Comparison of ENCODE assay signal across 14 cellular contexts in genomic region chr10:77247076-77247561, GRCh38.
DNase-seq lines count a peak whose midpoint lies in the region; ATAC-seq, FAIRE-seq and TF ChIP-seq lines count a peak whose summit lies in the region.
"Had no signal": no experiment of that assay in that cellular context is flagged by ENCODE, and none has a peak within 500 bp of the region (broad histone marks: within the 10 kb centered on the region; RNA-seq: fewer than 3 reads in every experiment).

No MANE protein-coding gene starts in this region.

- intact Hi-C loops in K562 (cut with micrococcal nuclease) (no loop called here), left colon (cut with DNase I, micrococcal nuclease) (no loop called here)

- H3K79me2 ChIP-seq in K562 (ENCODE audit: control insufficient read depth, insufficient read depth, low read length) = no peaks in the 10 kb centered on the region

- TF ChIP-seq POLR2A in K562 (conservative IDR thresholded peaks at IDR 0.05) (no peak), GM18505 (IDR thresholded peaks at IDR 0.05; ENCODE audit: borderline replicate concordance, extremely low read depth, insufficient read depth, insufficient read length) (no peak)

- H3K9me3 ChIP-seq in K562 (replicated peaks; ENCODE audit: control insufficient read depth, insufficient read depth, low read depth, low read length) (no peaks in the 10 kb centered on the region), thoracic aorta (no peaks in the 10 kb centered on the region)

- H2AFZ ChIP-seq in K562 (ENCODE audit: low read depth, low read length) = no peak overlapping the region

- H3K27me3 ChIP-seq in K562 (ENCODE audit: control insufficient read depth in 2 of 2, insufficient read depth in 2 of 2, low read length in 2 of 2) = no peaks in the 10 kb centered on the region
- no peaks in the 10 kb centered on the region for H3K27me3 ChIP-seq in thoracic aorta (replicated peaks; ENCODE audit: insufficient read depth)

- in situ Hi-C loops in K562 (cut with MboI) = no loop called here

- POLR2A ChIA-PET in K562 (lab: Yijun Ruan, JAX) = interaction anchor here (1.6 kb wide), 1 partner anchor 10 kb away, joined by 6 read pairs; no protein-coding TSS in a partner anchor

- H3K27ac ChIP-seq in K562 (ENCODE audit: extremely low read depth, low read depth, low read length) (no peak overlapping the region), thoracic aorta (peak overlapping the region; percentile 56 to 64)

- TF ChIP-seq CTCF in K562 (IDR thresholded peaks at IDR 0.05 in 2 of 3, conservative IDR thresholded peaks at IDR 0.05 in 1 of 3; ENCODE audit: insufficient read depth in 2 of 3, low read depth in 1 of 3, low read length in 3 of 3) = no peak
- TF ChIP-seq CTCF in thoracic aorta (IDR thresholded peaks at IDR 0.05) = no peak

- no peaks in the 10 kb centered on the region for H4K20me1 ChIP-seq in K562 (replicated peaks; ENCODE audit: control insufficient read depth, insufficient read depth, low read length)

- no TSS peak for BruUV-seq in K562 (replicated peaks; lab: Mats Ljungman, UMichigan)

- TF ChIP-seq RAD21 in K562 (CRISPR knock-in tag; conservative IDR thresholded peaks at IDR 0.05 in 1 of 2, IDR thresholded peaks at IDR 0.05 in 1 of 2) = no peak

- ATAC-seq in K562 (no peak; the same call in 2 of the 3 replicates), left colon (peak; percentile 48), thoracic aorta (ENCODE audit: insufficient number of reproducible peaks, low FRiP score, low read depth) (peak; percentile 80), GM18505 (IDR thresholded peaks at IDR 0.05; ENCODE audit: unreplicated experiment) (no peak)

- no peak for TF ChIP-seq EP300 in K562 (IDR thresholded peaks at IDR 0.05; ENCODE audit: low read length)

- H3K9ac ChIP-seq in K562 (ENCODE audit: insufficient read depth in 1 of 2, low read depth in 2 of 2, low read length in 2 of 2) = no peak overlapping the region

- no peak overlapping the region for H3K4me3 ChIP-seq in K562
- H3K4me3 ChIP-seq in thoracic aorta = peak overlapping the region; percentile 37

- DNase-seq in NCI-H187 treated with DMSO at 0.1 percent for 48 hours (lab: John Stamatoyannopoulos, UW) (peak; percentile 13), NCI-H187 (lab: John Stamatoyannopoulos, UW) (no peak), K562 (ENCODE audit: extremely low read depth in 1 of 4, low spot score in 3 of 4) (no peak), left colon (no peak), thoracic aorta (ENCODE audit: low spot score) (peak; percentile 25), C1 segment of cervical spinal cord (lab: John Stamatoyannopoulos, UW) (no peak), iPS-NIHi11 (ENCODE audit: low spot score) (no peak)
- DNase-seq: activated CD8-positive, alpha-beta memory T cell treated with anti-CD3 and anti-CD28 coated beads, Interleukin-2, amount 50 U/mL, for 48 hours; effector memory CD4-positive, alpha-beta T cell; NCI-H1930; substantia nigra; SW 1271 had no signal

- H3K36me3 ChIP-seq in K562 (ENCODE audit: control insufficient read depth, insufficient read depth, low read length) (no peaks in the 10 kb centered on the region), thoracic aorta (no peaks in the 10 kb centered on the region)

- H3K9me1 ChIP-seq in K562 (ENCODE audit: control insufficient read depth, insufficient read depth, low read length) = no peaks in the 10 kb centered on the region

- CTCF ChIA-PET in K562 (lab: Yijun Ruan, JAX; ENCODE audit: low intra/inter-chr PET ratio) = no interaction called here

- no peak for FAIRE-seq in K562 (lab: Jason Lieb, UNC)
- FAIRE-seq: A204.1 had no signal

- H3K4me1 ChIP-seq in K562 (replicated peaks in 1 of 2; ENCODE audit: control insufficient read depth in 2 of 2, insufficient read depth in 2 of 2, low read length in 2 of 2) (no peaks in the 10 kb centered on the region; a peak in 1 of 5 replicates), thoracic aorta (ENCODE audit: control insufficient read depth in 1 of 2, low read depth in 2 of 2) (peaks cover 44 to 97% of the 10 kb centered on the region in 2 donors)

- 2% methylated on average over 7 of the region's 7 CpGs for WGBS in K562 (ENCODE audit: insufficient coverage, low coverage, missing lambda C conversion rate)

- no peak overlapping the region for H3K4me2 ChIP-seq in K562 (ENCODE audit: insufficient read depth, low read length)

TF ChIP-seq in K562, 482 proteins besides CTCF, POLR2A, EP300 and RAD21:
- TF ChIP-seq NFYB (IDR thresholded peaks at IDR 0.05; ENCODE audit: extremely low read depth, insufficient read length) (no peak), ZC3H4 (CRISPR knock-in tag; IDR thresholded peaks at IDR 0.05; ENCODE audit: borderline replicate concordance) (no peak), SREBF1 (IDR thresholded peaks at IDR 0.05; ENCODE audit: borderline replicate concordance, low read depth, low read length) (no peak), JUND (IDR thresholded peaks at IDR 0.05; ENCODE audit: borderline replicate concordance, low read depth, low read length) (peak; percentile 60; the same call in 1 of the 2 replicates), JUND (tag; IDR thresholded peaks at IDR 0.05; ENCODE audit: borderline replicate concordance, low read depth, low read length) (peak; percentile 85), ATF3 (IDR thresholded peaks at IDR 0.05) (peak; percentile 66), ATF3 (CRISPR knock-in tag; conservative IDR thresholded peaks at IDR 0.05) (no peak), ZNF12 (CRISPR knock-in tag; IDR thresholded peaks at IDR 0.05) (no peak), FOSL1 (tag; conservative IDR thresholded peaks at IDR 0.05) (peak; percentile 69)

Comparison
In these comparisons a context has a peak if more than half of its experiments do, and no peak if none do; other contexts are left out.
1. DNase-seq: peak in NCI-H187 treated with DMSO at 0.1 percent for 48 hours (single experiment) and thoracic aorta (single experiment); none in NCI-H187 (0 of 2), K562 (0 of 4), left colon (0 of 2), C1 segment of cervical spinal cord (0 of 14) and iPS-NIHi11 (single experiment).
2. ATAC-seq: peak in left colon (single experiment) and thoracic aorta (single experiment); none in K562 (single experiment) and GM18505 (single experiment).